In the genomic region with DNA sequence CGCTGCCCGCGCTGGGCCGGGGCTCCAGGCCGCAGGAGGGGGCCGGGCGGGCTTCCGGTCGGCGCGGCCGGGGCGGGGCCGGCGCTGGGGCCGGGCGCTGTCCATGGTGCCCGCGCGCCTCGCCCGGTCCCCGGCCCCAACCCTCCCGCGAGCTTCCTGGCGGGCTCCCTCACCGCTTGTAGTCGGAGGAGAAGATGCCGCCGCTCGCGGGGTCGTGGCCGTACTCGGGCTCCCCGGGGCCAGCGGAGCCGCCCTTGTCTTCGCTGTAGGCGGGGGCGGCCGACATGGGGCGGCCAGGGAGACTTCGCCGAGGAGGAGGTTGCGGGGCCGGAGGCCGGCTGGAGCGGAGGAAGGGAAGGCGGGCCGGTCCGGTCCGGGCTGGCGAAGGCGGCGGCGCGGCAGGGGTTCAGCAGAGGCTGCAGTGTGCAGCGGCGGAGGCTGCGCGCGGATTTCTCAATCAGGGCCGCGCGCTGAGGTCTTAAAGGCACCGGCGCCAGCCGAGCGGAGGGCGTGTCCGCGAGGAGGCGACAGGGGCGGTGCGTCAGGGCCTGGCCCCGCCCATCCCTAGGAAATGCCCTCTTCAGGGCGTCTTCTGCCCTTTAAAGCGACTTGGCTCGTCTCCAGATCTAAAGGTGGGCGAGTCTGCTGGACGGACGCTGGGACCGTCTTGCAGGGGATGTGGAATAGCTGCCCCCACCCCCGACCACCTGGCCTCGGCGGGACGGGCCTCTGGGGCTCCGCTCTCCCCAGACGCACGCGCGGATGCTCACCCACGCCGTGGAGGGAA, we compare ENCODE assay signal across 8 cellular contexts. TPM values are rescaled to one million over a fixed set of nuclear protein-coding genes. Genes with fewer than 3 reads are reported as not detected.
DNase-seq lines count a peak whose midpoint lies in the region; TF ChIP-seq lines count a peak whose summit lies in the region.

A gene with protein sequence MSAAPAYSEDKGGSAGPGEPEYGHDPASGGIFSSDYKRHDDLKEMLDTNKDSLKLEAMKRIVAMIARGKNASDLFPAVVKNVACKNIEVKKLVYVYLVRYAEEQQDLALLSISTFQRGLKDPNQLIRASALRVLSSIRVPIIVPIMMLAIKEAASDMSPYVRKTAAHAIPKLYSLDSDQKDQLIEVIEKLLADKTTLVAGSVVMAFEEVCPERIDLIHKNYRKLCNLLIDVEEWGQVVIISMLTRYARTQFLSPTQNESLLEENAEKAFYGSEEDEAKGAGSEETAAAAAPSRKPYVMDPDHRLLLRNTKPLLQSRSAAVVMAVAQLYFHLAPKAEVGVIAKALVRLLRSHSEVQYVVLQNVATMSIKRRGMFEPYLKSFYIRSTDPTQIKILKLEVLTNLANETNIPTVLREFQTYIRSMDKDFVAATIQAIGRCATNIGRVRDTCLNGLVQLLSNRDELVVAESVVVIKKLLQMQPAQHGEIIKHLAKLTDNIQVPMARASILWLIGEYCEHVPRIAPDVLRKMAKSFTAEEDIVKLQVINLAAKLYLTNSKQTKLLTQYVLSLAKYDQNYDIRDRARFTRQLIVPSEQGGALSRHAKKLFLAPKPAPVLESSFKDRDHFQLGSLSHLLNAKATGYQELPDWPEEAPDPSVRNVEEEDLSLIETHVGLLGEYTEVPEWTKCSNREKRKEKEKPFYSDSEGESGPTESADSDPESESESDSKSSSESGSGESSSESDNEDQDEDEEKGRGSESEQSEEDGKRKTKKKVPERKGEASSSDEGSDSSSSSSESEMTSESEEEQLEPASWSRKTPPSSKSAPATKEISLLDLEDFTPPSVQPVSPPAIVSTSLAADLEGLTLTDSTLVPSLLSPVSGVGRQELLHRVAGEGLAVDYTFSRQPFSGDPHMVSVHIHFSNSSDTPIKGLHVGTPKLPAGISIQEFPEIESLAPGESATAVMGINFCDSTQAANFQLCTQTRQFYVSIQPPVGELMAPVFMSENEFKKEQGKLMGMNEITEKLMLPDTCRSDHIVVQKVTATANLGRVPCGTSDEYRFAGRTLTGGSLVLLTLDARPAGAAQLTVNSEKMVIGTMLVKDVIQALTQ (minus strand): TSS at position 455 of the 787 bp plus-strand sequence. CDS start 169 bp downstream, at position 286.

- peak; percentile 83 for DNase-seq in H9
- DNase-seq in MG63 = peak; percentile 72
- DNase-seq in SK-N-DZ (ENCODE audit: low spot score) = peak; percentile 88
- peak; percentile 81 for DNase-seq in activated naive CD4-positive, alpha-beta T cell treated with anti-CD3 and anti-CD28 coated beads, Interleukin-2, amount 10 ng/mL, durations not matched to agents 7 days and 5 days
- peak; percentile 74 for DNase-seq in glomerular visceral epithelial cell (ENCODE audit: extremely low spot score)
- peak; percentile 99 for DNase-seq in osteoblast (ENCODE audit: insufficient read length, low spot score, missing footprints)

- H3K27me3 ChIP-seq in DOHH2 (ENCODE audit: control insufficient read depth, low read length) = peaks cover 8% of the 10 kb centered on the region
- no peaks in the 10 kb centered on the region for H3K27me3 ChIP-seq in H9 (ENCODE audit: insufficient read depth, low read length)
- H3K27me3 ChIP-seq in MG63 = no peaks in the 10 kb centered on the region
- no peaks in the 10 kb centered on the region for H3K27me3 ChIP-seq in osteoblast (ENCODE audit: insufficient read depth, low read length)

- H4K5ac ChIP-seq in H9 (ENCODE audit: insufficient read length, low read depth, low read length) = peak within 1 kb of the TSS; percentile 26

- no peak for TF ChIP-seq CTCF in DOHH2 (IDR thresholded peaks at IDR 0.05; ENCODE audit: low read depth, low read length, poor library complexity, severe bottlenecking)
- TF ChIP-seq CTCF in H9 (conservative IDR thresholded peaks at IDR 0.05) = no peak
- no peak for TF ChIP-seq CTCF in osteoblast (IDR thresholded peaks at IDR 0.05; ENCODE audit: extremely low read depth, low read depth, low read length)

- no peak within 1 kb of the TSS for H4K91ac ChIP-seq in H9 (ENCODE audit: insufficient read length, low read depth, low read length)

- no peak within 1 kb of the TSS for H3K27ac ChIP-seq in DOHH2 (ENCODE audit: low read depth, low read length)
- no peak within 1 kb of the TSS for H3K27ac ChIP-seq in H9 (ENCODE audit: insufficient read length, low read depth, low read length)
- no peak within 1 kb of the TSS for H3K27ac ChIP-seq in osteoblast (ENCODE audit: low read depth, low read length)
- H3K27ac ChIP-seq in temporal lobe (ENCODE audit: low read depth, low read length) = peak within 1 kb of the TSS; percentile 17

- peaks cover 5 to 6% of the 10 kb centered on the region in 2 experiments; a peak in 3 of 4 replicates for H3K4me1 Mint-ChIP-seq in H9
- H3K4me1 Mint-ChIP-seq in activated naive CD4-positive, alpha-beta T cell treated with anti-CD3 and anti-CD28 coated beads, Interleukin-2, amount 10 ng/mL, durations not matched to agents 7 days and 5 days = no peaks in the 10 kb centered on the region

- no peaks in the 10 kb centered on the region for H3F3A ChIP-seq in DOHH2 (ENCODE audit: control insufficient read depth, insufficient read depth)

- no peaks in the 10 kb centered on the region for H3K79me2 ChIP-seq in DOHH2 (ENCODE audit: control insufficient read depth, low read length)
- H3K79me2 ChIP-seq in H9 (ENCODE audit: insufficient read depth, low read length) = no peaks in the 10 kb centered on the region
- H3K79me2 ChIP-seq in osteoblast (ENCODE audit: insufficient read depth, low read length) = no peaks in the 10 kb centered on the region

- peak within 1 kb of the TSS in 1 of 3 experiments; percentile 25; a peak in 1 of 7 replicates for H3K27ac Mint-ChIP-seq in H9
- no peak within 1 kb of the TSS for H3K27ac Mint-ChIP-seq in activated naive CD4-positive, alpha-beta T cell treated with anti-CD3 and anti-CD28 coated beads, Interleukin-2, amount 10 ng/mL, durations not matched to agents 7 days and 5 days

- H3K79me1 ChIP-seq in H9 (ENCODE audit: insufficient read depth, low read depth, low read length, poor library complexity, severe bottlenecking) = no peaks in the 10 kb centered on the region

- peak within 1 kb of the TSS; percentile 75; the same call in 1 of the 2 replicates for H2BK15ac ChIP-seq in H9 (ENCODE audit: low read depth, low read length)

- no peaks in the 10 kb centered on the region for H3K9me3 ChIP-seq in DOHH2 (ENCODE audit: control insufficient read depth, insufficient read depth, low read length)
- no peaks in the 10 kb centered on the region for H3K9me3 ChIP-seq in H9 (ENCODE audit: control insufficient read depth, low read depth, low read length)
- H3K9me3 ChIP-seq in MG63 = no peaks in the 10 kb centered on the region
- H3K9me3 ChIP-seq in osteoblast (ENCODE audit: low read depth, low read length) = no peaks in the 10 kb centered on the region

- H3K4me1 ChIP-seq in DOHH2 (ENCODE audit: control insufficient read depth, low read length) (peaks cover 10% of the 10 kb centered on the region; the same call in 1 of the 2 replicates), H9 (ENCODE audit: insufficient read depth, low read length) (peaks cover 8% of the 10 kb centered on the region), osteoblast (ENCODE audit: insufficient read depth, low read length) (peaks cover 5% of the 10 kb centered on the region)

- H3K36me3 Mint-ChIP-seq in H9 (ENCODE audit: insufficient read depth in 1 of 3, low read depth in 3 of 3) = no peaks in the 10 kb centered on the region
- no peaks in the 10 kb centered on the region for H3K36me3 Mint-ChIP-seq in activated naive CD4-positive, alpha-beta T cell treated with anti-CD3 and anti-CD28 coated beads, Interleukin-2, amount 10 ng/mL, durations not matched to agents 7 days and 5 days

- no peak within 1 kb of the TSS for H4K8ac ChIP-seq in H9 (replicated peaks; ENCODE audit: insufficient read length, low read depth, low read length)

- H2AFZ ChIP-seq in H9 (ENCODE audit: low read length) = no peak within 1 kb of the TSS
- H2AFZ ChIP-seq in osteoblast (ENCODE audit: low read length) = peak within 1 kb of the TSS; percentile 67

- peaks cover 15% of the 10 kb centered on the region for H3K23me2 ChIP-seq in H9 (ENCODE audit: insufficient read length, low read depth, low read length, poor library complexity, severe bottlenecking)

- no peaks in the 10 kb centered on the region for H3K9me3 Mint-ChIP-seq in H9
- no peaks in the 10 kb centered on the region for H3K9me3 Mint-ChIP-seq in activated naive CD4-positive, alpha-beta T cell treated with anti-CD3 and anti-CD28 coated beads, Interleukin-2, amount 10 ng/mL, durations not matched to agents 7 days and 5 days

- H2BK120ac ChIP-seq in H9 (ENCODE audit: low read depth, low read length, poor library complexity, severe bottlenecking) = no peak within 1 kb of the TSS

- H2BK5ac ChIP-seq in H9 (ENCODE audit: insufficient read length, low read length) = no peak within 1 kb of the TSS

- no peak within 1 kb of the TSS for H2BK12ac ChIP-seq in H9 (ENCODE audit: insufficient read length, low read depth, low read length)

- H3K18ac ChIP-seq in H9 (ENCODE audit: insufficient read length, low read depth, low read length) = peak within 1 kb of the TSS; percentile 42

- H3K4ac ChIP-seq in H9 (ENCODE audit: low read depth, low read length) = no peak within 1 kb of the TSS

- peak within 1 kb of the TSS; percentile 81 for H3K4me2 ChIP-seq in DOHH2 (ENCODE audit: low read length)
- H3K4me2 ChIP-seq in H9 (ENCODE audit: insufficient read depth, insufficient read length, low read length) = peak within 1 kb of the TSS; percentile 51
- peak within 1 kb of the TSS; percentile 68 for H3K4me2 ChIP-seq in osteoblast (ENCODE audit: insufficient read depth, low read length)

- H4K20me1 ChIP-seq in DOHH2 (ENCODE audit: control insufficient read depth, insufficient read depth, low read depth, low read length) = no peaks in the 10 kb centered on the region
- no peaks in the 10 kb centered on the region for H4K20me1 ChIP-seq in H9 (ENCODE audit: control insufficient read depth, insufficient read depth, insufficient read length)
- H4K20me1 ChIP-seq in osteoblast (ENCODE audit: insufficient read depth, low read length) = no peaks in the 10 kb centered on the region

- peak within 1 kb of the TSS; percentile 79 for H3K14ac ChIP-seq in H9 (ENCODE audit: insufficient read depth, low read length)

- no peak within 1 kb of the TSS for H2AK5ac ChIP-seq in H9 (ENCODE audit: insufficient read length, low read length)

- no peak within 1 kb of the TSS for H3K56ac ChIP-seq in H9 (ENCODE audit: insufficient read length, low read depth, low read length)

- no peak within 1 kb of the TSS for H3K23ac ChIP-seq in H9 (ENCODE audit: insufficient read length, low read depth, low read length)

- H3K4me3 ChIP-seq in DOHH2 (ENCODE audit: low read length) = peak within 1 kb of the TSS; percentile 74
- H3K4me3 ChIP-seq in MG63 = peak within 1 kb of the TSS; percentile 61
- peak within 1 kb of the TSS; percentile 75 for H3K4me3 ChIP-seq in osteoblast (ENCODE audit: insufficient read depth, low read length)

- H3K36me3 ChIP-seq in DOHH2 (ENCODE audit: control insufficient read depth, low read length) (no peaks in the 10 kb centered on the region), MG63 (no peaks in the 10 kb centered on the region), osteoblast (ENCODE audit: insufficient read depth, low read length) (no peaks in the 10 kb centered on the region)

- H3T11ph ChIP-seq in H9 (ENCODE audit: low read length) = no peak within 1 kb of the TSS

- no peak within 1 kb of the TSS for H2BK20ac ChIP-seq in H9 (ENCODE audit: low read depth, low read length, poor library complexity, severe bottlenecking)

- no CpG with 5 or more reads among the region's 95 CpGs for WGBS in H9 (ENCODE audit: extremely low coverage, insufficient read length, low lambda C conversion rate)

- peaks cover 7% of the 10 kb centered on the region; the same call in 1 of the 2 replicates for H3K27me3 Mint-ChIP-seq in H9 (ENCODE audit: low read depth)
- peaks cover 23% of the 10 kb centered on the region for H3K27me3 Mint-ChIP-seq in activated naive CD4-positive, alpha-beta T cell treated with anti-CD3 and anti-CD28 coated beads, Interleukin-2, amount 10 ng/mL, durations not matched to agents 7 days and 5 days

- H3K9ac ChIP-seq in H9 (ENCODE audit: extremely low read depth, insufficient read length, low read length) = peak within 1 kb of the TSS; percentile 36

- H3K4me3 Mint-ChIP-seq in H9 = peak within 1 kb of the TSS in 1 of 2 experiments; percentile 77
- H3K4me3 Mint-ChIP-seq in activated naive CD4-positive, alpha-beta T cell treated with anti-CD3 and anti-CD28 coated beads, Interleukin-2, amount 10 ng/mL, durations not matched to agents 7 days and 5 days = peak within 1 kb of the TSS; percentile 53

- CTCF ChIA-PET in activated naive CD4-positive, alpha-beta T cell treated with anti-CD3 and anti-CD28 coated beads, Interleukin-2, amount 10 ng/mL, durations not matched to agents 7 days and 5 days (lab: Charles Lee) = no interaction called here

- no peaks in the 10 kb centered on the region for H3K9me2 ChIP-seq in DOHH2 (replicated peaks; ENCODE audit: control insufficient read depth, low read length)

RNA-seq across cellular contexts. Expression of the gene that starts here (rescaled TPM):
- total RNA-seq in H9 (2021) (9.8 and 10.6 TPM in 2 replicates), osteoblast (under 0.01 and 0.36 TPM in 2 replicates), temporal lobe (45.7 TPM)
- 0.03 TPM in 1 of 2 replicates, not detected in the other for total RNA-seq in MG63 (2014; rRNA removed; shearing (Covaris generic); ENCODE audit: low replicate concordance)
- 27.8 and 47.4 TPM in 2 replicates for polyA plus RNA-seq in SK-N-DZ (2014; cell fraction: cytosol; rRNA removed)
- 87.8 and 114 TPM in 2 replicates for polyA plus RNA-seq in SK-N-DZ (2014; cell fraction: nucleus; rRNA removed)

Comparison
In these comparisons a context has a peak if more than half of its experiments do, and no peak if none do; other contexts are left out.
1. Peak in DNase-seq and H3K4me3 ChIP-seq in MG63; RNA of the gene not detected or under 1 TPM.
2. Peak in DNase-seq, H3K4me3 ChIP-seq and H3K4me2 ChIP-seq in osteoblast; RNA of the gene not detected or under 1 TPM.